In genomic region chr7:5212633-5213285, GRCh38 we compare ENCODE assay signal across 18 cellular contexts. TPM values are rescaled to one million over a fixed set of nuclear protein-coding genes. Genes with fewer than 3 reads are reported as not detected.
DNase-seq lines count a peak whose midpoint lies in the region; ATAC-seq and TF ChIP-seq lines count a peak whose summit lies in the region.
"Had no signal": no experiment of that assay in that cellular context is flagged by ENCODE, and none has a peak within 500 bp of the region (broad histone marks: within the 10 kb centered on the region; RNA-seq: fewer than 3 reads in every experiment).

No MANE protein-coding gene starts in this region.

- H3K36me3 ChIP-seq in suprapubic skin = peaks cover 85% of the 10 kb centered on the region

- no peak overlapping the region for H3K4me3 Mint-ChIP-seq in activated T-cell treated with anti-CD3 and anti-CD28 coated beads, Interleukin-2, amount 50 U/mL, for 24 hours
- H3K4me3 Mint-ChIP-seq in WTC11 (no peak overlapping the region), nephron progenitor cell (no peak overlapping the region)

- CTCF ChIA-PET in WTC11 (lab: Charles Lee) = no interaction called here

- no peaks in the 10 kb centered on the region for H3K4me1 ChIP-seq in suprapubic skin
- H3K4me1 ChIP-seq: BE2C had no signal

- H3K27me3 ChIP-seq in suprapubic skin = no peaks in the 10 kb centered on the region
- H3K27me3 ChIP-seq: BE2C had no signal

- no peak overlapping the region for H3K27ac ChIP-seq in suprapubic skin
- H3K27ac ChIP-seq: GM23248 had no signal

- TF ChIP-seq EP300 in suprapubic skin (IDR thresholded peaks at IDR 0.05) = no peak

- peaks cover 8% of the 10 kb centered on the region for H3K4me1 Mint-ChIP-seq in activated T-cell treated with anti-CD3 and anti-CD28 coated beads, Interleukin-2, amount 50 U/mL, for 24 hours (ENCODE audit: low read depth)
- H3K4me1 Mint-ChIP-seq in WTC11 (no peaks in the 10 kb centered on the region), nephron progenitor cell (peaks cover 17% of the 10 kb centered on the region)

- WGBS in suprapubic skin = 88% methylated on average over 18 of the region's 18 CpGs

- H3K27ac Mint-ChIP-seq in activated T-cell treated with anti-CD3 and anti-CD28 coated beads, Interleukin-2, amount 50 U/mL, for 24 hours = no peak overlapping the region
- H3K27ac Mint-ChIP-seq in WTC11 (peak overlapping the region; percentile 15; the same call in 1 of the 2 replicates), nephron progenitor cell (peak overlapping the region; percentile 57)
- H3K27ac Mint-ChIP-seq: CD4-positive, CD25-positive, alpha-beta regulatory T cell had no signal

- H3K9me3 ChIP-seq in suprapubic skin = no peaks in the 10 kb centered on the region
- H3K9me3 ChIP-seq: BE2C had no signal

- TF ChIP-seq CTCF in WTC11 (IDR thresholded peaks at IDR 0.05) (no peak), nephron progenitor cell (IDR thresholded peaks at IDR 0.05) (no peak), suprapubic skin (IDR thresholded peaks at IDR 0.05) (no peak)

- ATAC-seq in WTC11 (no peak), GM21423 (IDR thresholded peaks at IDR 0.05; ENCODE audit: unreplicated experiment) (no peak)

- peak; percentile 5 for DNase-seq in activated T-cell treated with anti-CD3 and anti-CD28 coated beads, Interleukin-2, amount 50 U/mL, for 24 hours
- DNase-seq in activated T-cell treated with anti-CD3 and anti-CD28 coated beads, Interleukin-2, amount 50 U/mL, for 1 hour = no peak
- DNase-seq in WTC11 (ENCODE audit: low spot score) = no peak
- no peak for DNase-seq in nephron progenitor cell
- DNase-seq in suprapubic skin (ENCODE audit: low spot score in 2 of 2) = peak; percentile 45 to 75
- DNase-seq in stimulated activated CD4-positive, alpha-beta T cell treated with anti-CD3 and anti-CD28 coated beads, Interleukin-4, amount 100 ng/mL, for 4 hours = no peak
- DNase-seq: BE2C; CD4-positive, CD25-positive, alpha-beta regulatory T cell; COR-L47; GM23248; NCI-H1105 treated with DMSO at 0.1 percent for 48 hours; NCI-H1694; NCI-H2081 treated with DMSO at 0.1 percent for 48 hours; NCI-H2227 treated with DMSO at 0.1 percent for 48 hours; NCI-H510A treated with DMSO at 0.1 percent for 48 hours; NCI-H82; RPMI8226 had no signal

- H3K4me3 ChIP-seq in suprapubic skin = no peak overlapping the region
- H3K4me3 ChIP-seq: GM23248 had no signal

- peaks cover 85% of the 10 kb centered on the region for H3K36me3 Mint-ChIP-seq in activated T-cell treated with anti-CD3 and anti-CD28 coated beads, Interleukin-2, amount 50 U/mL, for 24 hours (ENCODE audit: low read depth)
- H3K36me3 Mint-ChIP-seq in WTC11 (peaks cover 38% of the 10 kb centered on the region), nephron progenitor cell (ENCODE audit: low read depth) (peaks cover 83% of the 10 kb centered on the region)

- no peaks in the 10 kb centered on the region for H3K27me3 Mint-ChIP-seq in activated T-cell treated with anti-CD3 and anti-CD28 coated beads, Interleukin-2, amount 50 U/mL, for 24 hours
- H3K27me3 Mint-ChIP-seq in WTC11 (ENCODE audit: low read depth) = no peaks in the 10 kb centered on the region
- peaks cover 5% of the 10 kb centered on the region for H3K27me3 Mint-ChIP-seq in nephron progenitor cell (ENCODE audit: low read depth, poor library complexity)
- H3K27me3 Mint-ChIP-seq: CD4-positive, CD25-positive, alpha-beta regulatory T cell had no signal

- POLR2A ChIA-PET in WTC11 (lab: Charles Lee) = no interaction called here

- no peak for TF ChIP-seq POLR2A in suprapubic skin (IDR thresholded peaks at IDR 0.05)

- H3K9me3 Mint-ChIP-seq in activated T-cell treated with anti-CD3 and anti-CD28 coated beads, Interleukin-2, amount 50 U/mL, for 24 hours = no peaks in the 10 kb centered on the region
- no peaks in the 10 kb centered on the region for H3K9me3 Mint-ChIP-seq in WTC11
- no peaks in the 10 kb centered on the region for H3K9me3 Mint-ChIP-seq in nephron progenitor cell
- H3K9me3 Mint-ChIP-seq: CD4-positive, CD25-positive, alpha-beta regulatory T cell had no signal

TF ChIP-seq in WTC11, 78 proteins besides CTCF, POLR2A, EP300 and RAD21:
- TF ChIP-seq, protein P1, sequence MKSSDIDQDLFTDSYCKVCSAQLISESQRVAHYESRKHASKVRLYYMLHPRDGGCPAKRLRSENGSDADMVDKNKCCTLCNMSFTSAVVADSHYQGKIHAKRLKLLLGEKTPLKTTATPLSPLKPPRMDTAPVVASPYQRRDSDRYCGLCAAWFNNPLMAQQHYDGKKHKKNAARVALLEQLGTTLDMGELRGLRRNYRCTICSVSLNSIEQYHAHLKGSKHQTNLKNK (CRISPR knock-in tag; IDR thresholded peaks at IDR 0.05) = no peak
- TF ChIP-seq E2F1 (CRISPR knock-in tag; IDR thresholded peaks at IDR 0.05) (no peak), CDX4 (CRISPR knock-in tag; IDR thresholded peaks at IDR 0.05; ENCODE audit: borderline replicate concordance) (no peak), PRRX2 (CRISPR knock-in tag; IDR thresholded peaks at IDR 0.05) (no peak)
- TF ChIP-seq, protein P2, sequence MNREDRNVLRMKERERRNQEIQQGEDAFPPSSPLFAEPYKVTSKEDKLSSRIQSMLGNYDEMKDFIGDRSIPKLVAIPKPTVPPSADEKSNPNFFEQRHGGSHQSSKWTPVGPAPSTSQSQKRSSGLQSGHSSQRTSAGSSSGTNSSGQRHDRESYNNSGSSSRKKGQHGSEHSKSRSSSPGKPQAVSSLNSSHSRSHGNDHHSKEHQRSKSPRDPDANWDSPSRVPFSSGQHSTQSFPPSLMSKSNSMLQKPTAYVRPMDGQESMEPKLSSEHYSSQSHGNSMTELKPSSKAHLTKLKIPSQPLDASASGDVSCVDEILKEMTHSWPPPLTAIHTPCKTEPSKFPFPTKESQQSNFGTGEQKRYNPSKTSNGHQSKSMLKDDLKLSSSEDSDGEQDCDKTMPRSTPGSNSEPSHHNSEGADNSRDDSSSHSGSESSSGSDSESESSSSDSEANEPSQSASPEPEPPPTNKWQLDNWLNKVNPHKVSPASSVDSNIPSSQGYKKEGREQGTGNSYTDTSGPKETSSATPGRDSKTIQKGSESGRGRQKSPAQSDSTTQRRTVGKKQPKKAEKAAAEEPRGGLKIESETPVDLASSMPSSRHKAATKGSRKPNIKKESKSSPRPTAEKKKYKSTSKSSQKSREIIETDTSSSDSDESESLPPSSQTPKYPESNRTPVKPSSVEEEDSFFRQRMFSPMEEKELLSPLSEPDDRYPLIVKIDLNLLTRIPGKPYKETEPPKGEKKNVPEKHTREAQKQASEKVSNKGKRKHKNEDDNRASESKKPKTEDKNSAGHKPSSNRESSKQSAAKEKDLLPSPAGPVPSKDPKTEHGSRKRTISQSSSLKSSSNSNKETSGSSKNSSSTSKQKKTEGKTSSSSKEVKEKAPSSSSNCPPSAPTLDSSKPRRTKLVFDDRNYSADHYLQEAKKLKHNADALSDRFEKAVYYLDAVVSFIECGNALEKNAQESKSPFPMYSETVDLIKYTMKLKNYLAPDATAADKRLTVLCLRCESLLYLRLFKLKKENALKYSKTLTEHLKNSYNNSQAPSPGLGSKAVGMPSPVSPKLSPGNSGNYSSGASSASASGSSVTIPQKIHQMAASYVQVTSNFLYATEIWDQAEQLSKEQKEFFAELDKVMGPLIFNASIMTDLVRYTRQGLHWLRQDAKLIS (CRISPR knock-in tag; IDR thresholded peaks at IDR 0.05; ENCODE audit: borderline replicate concordance) = no peak
TF ChIP-seq in WTC11: peak in this region for 0.

RNA-seq across cellular contexts. Expression of gene WIPI2, which starts 22.7 kb away (rescaled TPM):
- 61.3 to 63.7 TPM (median 61.7 TPM) in 3 replicates for total RNA-seq in WTC11 (2021)
- total RNA-seq in suprapubic skin = 10 to 100 TPM; 57.6 to 92.6 (median 71.5) TPM

Comparison
In these comparisons a context has a peak if more than half of its experiments do, and no peak if none do; other contexts are left out.
1. DNase-seq: peak in activated T-cell treated with anti-CD3 and anti-CD28 coated beads, Interleukin-2, amount 50 U/mL, for 24 hours (single experiment) and suprapubic skin (2 of 2); none in activated T-cell treated with anti-CD3 and anti-CD28 coated beads, Interleukin-2, amount 50 U/mL, for 1 hour (single experiment), WTC11 (single experiment), nephron progenitor cell (single experiment) and stimulated activated CD4-positive, alpha-beta T cell treated with anti-CD3 and anti-CD28 coated beads, Interleukin-4, amount 100 ng/mL, for 4 hours (0 of 2).